ENCODE assay signal across 24 cellular contexts in genomic region chr19:15216363-15216762, GRCh38. TPM values are rescaled to one million over a fixed set of nuclear protein-coding genes. Genes with fewer than 3 reads are reported as not detected.
"Had no signal": no experiment of that assay in that cellular context is flagged by ENCODE, and none has a peak within 500 bp of the region (broad histone marks: within the 10 kb centered on the region; RNA-seq: fewer than 3 reads in every experiment).

No MANE protein-coding gene starts in this region.

- H3K27me3 Mint-ChIP-seq: activated CD4-positive, alpha-beta memory T cell treated with anti-CD3 and anti-CD28 coated beads for 36 hours had no signal

- H3K27ac Mint-ChIP-seq: activated CD4-positive, alpha-beta memory T cell treated with anti-CD3 and anti-CD28 coated beads for 36 hours; activated naive CD4-positive, alpha-beta T cell treated with anti-CD3 and anti-CD28 coated beads for 36 hours; activated naive CD8-positive, alpha-beta T cell treated with anti-CD3 and anti-CD28 coated beads, Interleukin-2, amount 10 ng/mL, durations not matched to agents 7 days and 5 days; activated T-cell treated with anti-CD3 and anti-CD28 coated beads, Interleukin-2, amount 50 U/mL, for 72 hours; endodermal cell; natural killer cell had no signal

- H3K9me3 Mint-ChIP-seq: activated CD4-positive, alpha-beta memory T cell treated with anti-CD3 and anti-CD28 coated beads for 36 hours; activated naive CD4-positive, alpha-beta T cell treated with anti-CD3 and anti-CD28 coated beads for 36 hours; activated naive CD8-positive, alpha-beta T cell treated with anti-CD3 and anti-CD28 coated beads, Interleukin-2, amount 10 ng/mL, durations not matched to agents 7 days and 5 days; activated T-cell treated with anti-CD3 and anti-CD28 coated beads, Interleukin-2, amount 50 U/mL, for 72 hours; endodermal cell; natural killer cell had no signal

- H3K36me3 ChIP-seq: cardiac muscle cell, ovary, right atrium auricular region, thyroid gland had no signal

- H3K27ac ChIP-seq: cardiac muscle cell, epithelial cell of prostate, ovary, psoas muscle, right atrium auricular region, thyroid gland had no signal

- H3K4me3 ChIP-seq: cardiac muscle cell, ovary, psoas muscle, right atrium auricular region, thyroid gland had no signal

- H3K4me1 Mint-ChIP-seq: activated naive CD8-positive, alpha-beta T cell treated with anti-CD3 and anti-CD28 coated beads, Interleukin-2, amount 10 ng/mL, durations not matched to agents 7 days and 5 days; natural killer cell had no signal

- H3K36me3 Mint-ChIP-seq: activated CD4-positive, alpha-beta memory T cell treated with anti-CD3 and anti-CD28 coated beads for 36 hours; activated naive CD8-positive, alpha-beta T cell treated with anti-CD3 and anti-CD28 coated beads, Interleukin-2, amount 10 ng/mL, durations not matched to agents 7 days and 5 days; natural killer cell had no signal

- H3K27me3 ChIP-seq: cardiac muscle cell, ovary, right atrium auricular region, thyroid gland had no signal

- H3K9me3 ChIP-seq: ovary, psoas muscle, right atrium auricular region, thyroid gland had no signal

- ATAC-seq: activated T-cell treated with anti-CD3 and anti-CD28 coated beads, Interleukin-2, amount 50 U/mL, for 72 hours; left ventricle myocardium superior; natural killer cell; psoas muscle; stimulated activated naive CD8-positive, alpha-beta T cell treated with anti-CD3 and anti-CD28 coated beads, Interleukin-15, Interleukin-2, amounts not matched to agents 100 U/mL and 50 U/mL, for 24 hours had no signal

- H3K4me3 Mint-ChIP-seq: activated CD4-positive, alpha-beta memory T cell treated with anti-CD3 and anti-CD28 coated beads for 36 hours; activated naive CD4-positive, alpha-beta T cell treated with anti-CD3 and anti-CD28 coated beads for 36 hours; activated naive CD8-positive, alpha-beta T cell treated with anti-CD3 and anti-CD28 coated beads, Interleukin-2, amount 10 ng/mL, durations not matched to agents 7 days and 5 days; activated T-cell treated with anti-CD3 and anti-CD28 coated beads, Interleukin-2, amount 50 U/mL, for 72 hours; endodermal cell; natural killer cell had no signal

- DNase-seq: activated CD4-positive, alpha-beta memory T cell treated with anti-CD3 and anti-CD28 coated beads for 36 hours; activated CD4-positive, alpha-beta T cell treated with anti-CD3 and anti-CD28 coated beads for 48 hours; activated effector memory CD4-positive, alpha-beta T cell treated with Interleukin-2 at 50 U/mL for 16 hours; activated naive CD4-positive, alpha-beta T cell treated with anti-CD3 and anti-CD28 coated beads for 36 hours; activated naive CD8-positive, alpha-beta T cell treated with anti-CD3 and anti-CD28 coated beads, Interleukin-2, amount 10 ng/mL, durations not matched to agents 7 days and 5 days; activated T-cell treated with anti-CD3 and anti-CD28 coated beads, Interleukin-2, amount 50 U/mL, for 72 hours; amniotic stem cell; cortex of kidney; endodermal cell; glutamatergic neuron; hypothalamus; left ventricle myocardium superior; midbrain; natural killer cell; ovary; psoas muscle; stimulated activated CD4-positive, alpha-beta T cell treated with anti-CD3 and anti-CD28 coated beads, Interleukin-12 subunit alpha, Interleukin-12 subunit beta, amount 100 ng/mL, for 4 hours; stimulated activated CD4-positive, alpha-beta T cell treated with anti-CD3 and anti-CD28 coated beads, Interleukin-4, amount 100 ng/mL, for 4 hours; stimulated activated naive CD8-positive, alpha-beta T cell treated with anti-CD3 and anti-CD28 coated beads, Interleukin-15, Interleukin-2, amounts not matched to agents 100 U/mL and 50 U/mL, for 24 hours; thyroid gland had no signal

RNA-seq across cellular contexts. Expression of gene NOTCH3, which starts 15.6 kb away (rescaled TPM):
- total RNA-seq: activated CD4-positive, alpha-beta memory T cell treated with anti-CD3 and anti-CD28 coated beads for 36 hours; activated naive CD4-positive, alpha-beta T cell treated with anti-CD3 and anti-CD28 coated beads for 36 hours; T-helper 2 cell treated with Interferon-gamma antibody and Interleukin-4, amounts not matched to agents 100 ng/mL and 5 ng/mL, for 36 hours had no signal

RNA-seq across cellular contexts. Expression of gene EPHX3, which starts 15.9 kb away (rescaled TPM):
- total RNA-seq: activated CD4-positive, alpha-beta memory T cell treated with anti-CD3 and anti-CD28 coated beads for 36 hours; activated naive CD4-positive, alpha-beta T cell treated with anti-CD3 and anti-CD28 coated beads for 36 hours; activated naive CD8-positive, alpha-beta T cell treated with anti-CD3 and anti-CD28 coated beads, Interleukin-2, amount 10 ng/mL, durations not matched to agents 7 days and 5 days; left ventricle myocardium superior; natural killer cell had no signal
